ENCODE assay signal across 8 cellular contexts in the genomic region with DNA sequence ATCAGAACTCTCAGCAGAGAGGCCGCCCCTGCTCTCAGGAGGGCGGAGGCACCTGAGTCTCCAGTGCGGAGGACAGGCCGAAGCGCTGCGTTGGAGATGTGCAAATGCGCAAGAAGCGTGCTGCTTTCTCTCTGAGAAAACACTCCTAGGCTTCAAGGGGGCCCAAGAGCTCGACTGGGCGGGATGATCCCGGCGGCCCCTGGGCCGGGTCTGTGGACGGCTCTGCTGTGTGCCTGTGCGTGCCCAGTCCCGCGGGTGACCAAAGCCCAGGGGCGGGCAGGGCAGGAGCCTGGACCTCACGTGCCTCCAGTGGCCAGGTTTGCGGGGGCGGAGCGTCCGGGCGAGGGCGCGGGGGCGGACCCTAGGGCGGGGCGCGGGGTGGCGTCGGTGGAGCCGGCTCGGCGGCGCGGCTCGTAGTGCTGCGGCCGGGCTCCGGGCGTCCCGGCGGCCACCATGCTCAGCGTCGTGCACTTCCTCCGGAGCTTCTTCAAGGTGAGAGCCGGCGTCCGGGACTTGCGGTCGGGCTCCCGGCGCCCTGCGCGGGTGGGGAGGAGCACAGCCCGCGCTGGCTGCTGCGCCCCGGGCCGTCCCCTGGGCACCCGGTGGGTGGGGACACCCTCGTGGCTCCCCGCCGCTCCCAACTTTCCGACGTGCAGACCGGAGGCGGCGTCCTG. TPM values are rescaled to one million over a fixed set of nuclear protein-coding genes. Genes with fewer than 3 reads are reported as not detected.
DNase-seq lines count a peak whose midpoint lies in the region; ATAC-seq, FAIRE-seq and TF ChIP-seq lines count a peak whose summit lies in the region.

Gene ARHGEF4 (plus strand): TSS at position 414 of the 674 bp plus-strand sequence. CDS start 40 bp downstream, at position 454.

- H3K27me3 Mint-ChIP-seq in T-helper 17 cell = peaks cover 60% of the 10 kb centered on the region

- no peaks in the 10 kb centered on the region for H3K4me1 Mint-ChIP-seq in T-helper 17 cell

- FAIRE-seq in D721Med (lab: Jason Lieb, UNC) (no peak), H54 (lab: Jason Lieb, UNC) (no peak), GM19239 (lab: Jason Lieb, UNC) (no peak)

- peak within 1 kb of the TSS; percentile 66 to 91 (median 74) for H3K4me3 ChIP-seq in esophagus squamous epithelium

- no peaks in the 10 kb centered on the region for H3K36me3 ChIP-seq in esophagus squamous epithelium

- H3K9me3 ChIP-seq in T-helper 17 cell (ENCODE audit: control insufficient read depth, low read length, poor library complexity, severe bottlenecking) = no peaks in the 10 kb centered on the region
- H3K9me3 ChIP-seq in esophagus squamous epithelium = no peaks in the 10 kb centered on the region

- no peak within 1 kb of the TSS for H3K27ac Mint-ChIP-seq in T-helper 17 cell

- peak within 1 kb of the TSS; percentile 56 for H3K4me3 Mint-ChIP-seq in T-helper 17 cell

- H3K36me3 Mint-ChIP-seq in T-helper 17 cell (ENCODE audit: low read depth) = no peaks in the 10 kb centered on the region

- TF ChIP-seq POLR2A in H54 (IDR thresholded peaks at IDR 0.05; ENCODE audit: low read depth, low read length) = peak; percentile 35
- peak in 1 of 4 donors; percentile 70 for TF ChIP-seq POLR2A in esophagus squamous epithelium (IDR thresholded peaks at IDR 0.05)

- peaks cover 0 to 60% (median 8%) of the 10 kb centered on the region in 3 donors for H3K4me1 ChIP-seq in esophagus squamous epithelium

- TF ChIP-seq CTCF in D721Med (IDR thresholded peaks at IDR 0.05; ENCODE audit: insufficient read depth, missing control alignments) (no peak), esophagus squamous epithelium (IDR thresholded peaks at IDR 0.05) (no peak)

- H3K27me3 ChIP-seq in esophagus squamous epithelium = peaks cover 0 to 64% (median 0%) of the 10 kb centered on the region in 4 donors

- intact Hi-C loops in esophagus squamous epithelium (cut with DNase I) = no loop called here

- 13 to 53% methylated on average over 3 to 6 of the region's 70 CpGs for WGBS in esophagus squamous epithelium, 2 donors

- DNase-seq in D721Med (ENCODE audit: insufficient read length, low spot score) = peak; percentile 46
- DNase-seq in H54 (ENCODE audit: insufficient read length, low spot score) = peak; percentile 85
- no peak for DNase-seq in T-helper 17 cell
- DNase-seq in esophagus squamous epithelium (lab: John Stamatoyannopoulos, UW) = no peak
- DNase-seq in occipital lobe (lab: John Stamatoyannopoulos, UW) = no peak
- DNase-seq in GM19239 (ENCODE audit: insufficient read length, low spot score) = no peak

- ATAC-seq in T-helper 17 cell (peak; percentile 67), GM18870 (IDR thresholded peaks at IDR 0.05; ENCODE audit: unreplicated experiment) (no peak), GM19023 (IDR thresholded peaks at IDR 0.05; ENCODE audit: unreplicated experiment) (no peak)

- H3K27ac ChIP-seq in esophagus squamous epithelium = peak within 1 kb of the TSS; percentile 19 to 84 (median 78)

RNA-seq across cellular contexts. Expression of gene ARHGEF4, which starts in this region (rescaled TPM):
- total RNA-seq in T-helper 17 cell (1 to 10 TPM in 1 of 2 donors, under 1 TPM in 1; 0.77 to 1.5 TPM), esophagus squamous epithelium (10 to 100 TPM; 52.8 to 82.4 (median 73.3) TPM), occipital lobe (38.7 TPM)

Comparison
In these comparisons a context has a peak if more than half of its experiments do, and no peak if none do; other contexts are left out.
1. RNA of gene ARHGEF4 (total RNA-seq): 52.8 to 82.4 TPM in esophagus squamous epithelium and 38.7 TPM in occipital lobe (single experiment); 0.77 to 1.5 TPM in T-helper 17 cell; every median in the first group is over 10 times any median in the second.
2. DNase-seq: peak in D721Med (single experiment) and H54 (single experiment); none in T-helper 17 cell (0 of 3), esophagus squamous epithelium (single experiment), occipital lobe (single experiment) and GM19239 (single experiment).